ENCODE assay signal across 1 cellular context in the genomic region with DNA sequence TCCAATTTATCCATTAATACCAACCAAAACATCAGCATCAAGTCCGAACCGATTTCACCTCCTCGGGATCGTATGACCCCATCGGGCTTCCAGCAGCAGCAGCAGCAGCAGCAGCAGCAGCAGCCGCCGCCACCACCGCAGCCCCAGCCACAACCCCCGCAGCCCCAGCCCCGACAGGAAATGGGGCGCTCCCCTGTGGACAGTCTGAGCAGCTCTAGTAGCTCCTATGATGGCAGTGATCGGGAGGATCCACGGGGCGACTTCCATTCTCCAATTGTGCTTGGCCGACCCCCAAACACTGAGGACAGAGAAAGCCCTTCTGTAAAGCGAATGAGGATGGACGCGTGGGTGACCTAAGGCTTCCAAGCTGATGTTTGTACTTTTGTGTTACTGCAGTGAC.
TF ChIP-seq lines count a peak whose summit lies in the region.

No MANE protein-coding gene starts in this region.

TF ChIP-seq in K562, 482 proteins besides CTCF, POLR2A, EP300 and RAD21:
- no peak for TF ChIP-seq PRMT5 (CRISPR knock-in tag; IDR thresholded peaks at IDR 0.05)
- TF ChIP-seq FOXK2 (conservative IDR thresholded peaks at IDR 0.05 in 1 of 2, IDR thresholded peaks at IDR 0.05 in 1 of 2; ENCODE audit: low read depth in 2 of 2) = no peak
- TF ChIP-seq ZNF76 (CRISPR knock-in tag; IDR thresholded peaks at IDR 0.05; ENCODE audit: borderline replicate concordance) = no peak
- no peak for TF ChIP-seq HDAC2 (IDR thresholded peaks at IDR 0.05)
- TF ChIP-seq SMAD1 (IDR thresholded peaks at IDR 0.05; ENCODE audit: low read depth, low read length, partially characterized antibody) = no peak
- no peak for TF ChIP-seq DMBX1 (CRISPR knock-in tag; IDR thresholded peaks at IDR 0.05; ENCODE audit: borderline replicate concordance)
- no peak for TF ChIP-seq RFX7 (CRISPR knock-in tag; IDR thresholded peaks at IDR 0.05)
- TF ChIP-seq GATAD2A (IDR thresholded peaks at IDR 0.05) = no peak
- no peak for TF ChIP-seq ZNF140 (CRISPR knock-in tag; IDR thresholded peaks at IDR 0.05)
- no peak for TF ChIP-seq FOXK1 (CRISPR knock-in tag; IDR thresholded peaks at IDR 0.05; ENCODE audit: borderline replicate concordance)
- TF ChIP-seq, protein P1, sequence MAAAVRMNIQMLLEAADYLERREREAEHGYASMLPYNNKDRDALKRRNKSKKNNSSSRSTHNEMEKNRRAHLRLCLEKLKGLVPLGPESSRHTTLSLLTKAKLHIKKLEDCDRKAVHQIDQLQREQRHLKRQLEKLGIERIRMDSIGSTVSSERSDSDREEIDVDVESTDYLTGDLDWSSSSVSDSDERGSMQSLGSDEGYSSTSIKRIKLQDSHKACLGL (CRISPR knock-in tag; IDR thresholded peaks at IDR 0.05; ENCODE audit: borderline replicate concordance, poor library complexity, severe bottlenecking) = no peak
- no peak for TF ChIP-seq ZNF586 (CRISPR knock-in tag; conservative IDR thresholded peaks at IDR 0.05)
- TF ChIP-seq, protein P2, sequence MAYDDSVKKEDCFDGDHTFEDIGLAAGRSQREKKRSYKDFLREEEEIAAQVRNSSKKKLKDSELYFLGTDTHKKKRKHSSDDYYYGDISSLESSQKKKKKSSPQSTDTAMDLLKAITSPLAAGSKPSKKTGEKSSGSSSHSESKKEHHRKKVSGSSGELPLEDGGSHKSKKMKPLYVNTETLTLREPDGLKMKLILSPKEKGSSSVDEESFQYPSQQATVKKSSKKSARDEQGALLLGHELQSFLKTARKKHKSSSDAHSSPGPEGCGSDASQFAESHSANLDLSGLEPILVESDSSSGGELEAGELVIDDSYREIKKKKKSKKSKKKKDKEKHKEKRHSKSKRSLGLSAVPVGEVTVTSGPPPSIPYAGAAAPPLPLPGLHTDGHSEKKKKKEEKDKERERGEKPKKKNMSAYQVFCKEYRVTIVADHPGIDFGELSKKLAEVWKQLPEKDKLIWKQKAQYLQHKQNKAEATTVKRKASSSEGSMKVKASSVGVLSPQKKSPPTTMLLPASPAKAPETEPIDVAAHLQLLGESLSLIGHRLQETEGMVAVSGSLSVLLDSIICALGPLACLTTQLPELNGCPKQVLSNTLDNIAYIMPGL (CRISPR knock-in tag; IDR thresholded peaks at IDR 0.05) = no peak
- TF ChIP-seq IFI16 (CRISPR knock-in tag; IDR thresholded peaks at IDR 0.05) = no peak
- TF ChIP-seq, protein P3, sequence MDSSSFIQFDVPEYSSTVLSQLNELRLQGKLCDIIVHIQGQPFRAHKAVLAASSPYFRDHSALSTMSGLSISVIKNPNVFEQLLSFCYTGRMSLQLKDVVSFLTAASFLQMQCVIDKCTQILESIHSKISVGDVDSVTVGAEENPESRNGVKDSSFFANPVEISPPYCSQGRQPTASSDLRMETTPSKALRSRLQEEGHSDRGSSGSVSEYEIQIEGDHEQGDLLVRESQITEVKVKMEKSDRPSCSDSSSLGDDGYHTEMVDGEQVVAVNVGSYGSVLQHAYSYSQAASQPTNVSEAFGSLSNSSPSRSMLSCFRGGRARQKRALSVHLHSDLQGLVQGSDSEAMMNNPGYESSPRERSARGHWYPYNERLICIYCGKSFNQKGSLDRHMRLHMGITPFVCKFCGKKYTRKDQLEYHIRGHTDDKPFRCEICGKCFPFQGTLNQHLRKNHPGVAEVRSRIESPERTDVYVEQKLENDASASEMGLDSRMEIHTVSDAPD (CRISPR knock-in tag; IDR thresholded peaks at IDR 0.05) = no peak
- TF ChIP-seq RFX1 (IDR thresholded peaks at IDR 0.05) = no peak
